Comparison of ENCODE assay signal across 9 cellular contexts in genomic region chr3:14145670-14146380, GRCh38. TPM values are rescaled to one million over a fixed set of nuclear protein-coding genes. Genes with fewer than 3 reads are reported as not detected.
A peak's percentile ranks its signal among the peaks of the same experiment; 100 is the strongest.
DNase-seq lines count a peak whose midpoint lies in the region; ATAC-seq, FAIRE-seq and TF ChIP-seq lines count a peak whose summit lies in the region.
"Had no signal": no experiment of that assay in that cellular context is flagged by ENCODE, and none has a peak within 500 bp of the region (broad histone marks: within the 10 kb centered on the region; RNA-seq: fewer than 3 reads in every experiment).

No MANE protein-coding gene starts in this region.

- peaks cover 54% of the 10 kb centered on the region for H3K4me1 ChIP-seq in CD4-positive, alpha-beta memory T cell (ENCODE audit: insufficient read depth, low read length)
- H3K4me1 ChIP-seq in PC-3 (ENCODE audit: insufficient read depth, low read length) (peaks cover 32% of the 10 kb centered on the region), H1 (replicated peaks in 1 of 4; ENCODE audit: control insufficient read depth in 3 of 4, insufficient read depth in 4 of 4, low read length in 3 of 4) (peaks cover 0 to 14% (median 9%) of the 10 kb centered on the region in 4 experiments; a peak in 6 of 7 replicates), parathyroid adenoma (no peaks in the 10 kb centered on the region)

- H3K4me2 ChIP-seq in PC-3 (ENCODE audit: low read length) (peak overlapping the region; percentile 70), H1 (ENCODE audit: insufficient read depth in 1 of 2, low read depth in 2 of 2, low read length in 2 of 2) (no peak overlapping the region), parathyroid adenoma (ENCODE audit: low read length) (no peak overlapping the region)

- no peak overlapping the region for H3K4me3 ChIP-seq in CD4-positive, alpha-beta memory T cell (ENCODE audit: low read length in 2 of 2)
- H3K4me3 ChIP-seq in PC-3 (ENCODE audit: low read length) (no peak overlapping the region), H1 (ENCODE audit: extremely low read depth in 1 of 4, insufficient read depth in 2 of 4, low read depth in 3 of 4, low read length in 4 of 4) (no peak overlapping the region), parathyroid adenoma (ENCODE audit: low read depth, low read length) (no peak overlapping the region)

- peak overlapping the region; percentile 96 to 100 (median 100) for H3K27ac Mint-ChIP-seq in CD4-positive, alpha-beta memory T cell

- H3K27me3 ChIP-seq in CD4-positive, alpha-beta memory T cell (ENCODE audit: insufficient read depth, low read length) = no peaks in the 10 kb centered on the region
- H3K27me3 ChIP-seq in PC-3 (ENCODE audit: low read length) (no peaks in the 10 kb centered on the region), H1 (replicated peaks in 1 of 4; ENCODE audit: control insufficient read depth in 3 of 4, extremely low read depth in 1 of 4, insufficient read depth in 3 of 4, low read length in 3 of 4) (no peaks in the 10 kb centered on the region), parathyroid adenoma (ENCODE audit: control insufficient read depth, insufficient read depth, low read length) (no peaks in the 10 kb centered on the region)

- TF ChIP-seq CTCF in PC-3 (conservative IDR thresholded peaks at IDR 0.05; ENCODE audit: low read depth, low read length) = no peak
- peak; percentile 1 to 13 (median 13); a peak in 2 of 4 replicates for TF ChIP-seq CTCF in H1 (IDR thresholded peaks at IDR 0.05; ENCODE audit: control extremely low read depth in 1 of 3, insufficient read depth in 1 of 3, low read depth in 1 of 3, low read length in 3 of 3)
- no peak for TF ChIP-seq CTCF in parathyroid adenoma (IDR thresholded peaks at IDR 0.05)

- DNase-seq in CD4-positive, alpha-beta memory T cell = no peak
- DNase-seq in PC-3 = no peak
- no peak for DNase-seq in H1 (ENCODE audit: low read depth in 1 of 2, low spot score in 2 of 2)
- DNase-seq in NCI-H748 (lab: John Stamatoyannopoulos, UW; ENCODE audit: unreplicated experiment) = no peak
- DNase-seq in NCI-H526 treated with DMSO at 0.1 percent for 48 hours (lab: John Stamatoyannopoulos, UW) = no peak
- DNase-seq: NCI-H1930 had no signal

- peak overlapping the region in 3 of 8 donors; percentile 34 to 54 (median 48) for H3K4me3 Mint-ChIP-seq in CD4-positive, alpha-beta memory T cell

- no peak for FAIRE-seq in H1 (lab: Jason Lieb, UNC)

- no TSS peak for BruUV-seq in PC-3 (replicated peaks; lab: Mats Ljungman, UMichigan)

- no peak overlapping the region; the same call in 1 of the 2 replicates for H2AK5ac ChIP-seq in H1 (ENCODE audit: low read depth, low read length)

- TF ChIP-seq POLR2A in H1 (IDR thresholded peaks at IDR 0.05; ENCODE audit: control extremely low read depth in 1 of 2, low read depth in 2 of 2, low read length in 2 of 2) = no peak

- no peak overlapping the region for H3K14ac ChIP-seq in H1 (ENCODE audit: insufficient read length)

- H2AFZ ChIP-seq in PC-3 (ENCODE audit: low read length) = no peak overlapping the region
- no peak overlapping the region for H2AFZ ChIP-seq in H1 (ENCODE audit: low read length)
- H2AFZ ChIP-seq in parathyroid adenoma = no peak overlapping the region

- H3K36me3 Mint-ChIP-seq in CD4-positive, alpha-beta memory T cell = peaks cover 21 to 61% of the 10 kb centered on the region in 2 donors

- no peaks in the 10 kb centered on the region for H3K9me3 Mint-ChIP-seq in CD4-positive, alpha-beta memory T cell

- H3F3A ChIP-seq in PC-3 (ENCODE audit: low read length, unreplicated experiment) = peaks cover 8% of the 10 kb centered on the region

- H2BK5ac ChIP-seq in H1 (ENCODE audit: low read depth, low read length) = no peak overlapping the region; the same call in 1 of the 2 replicates

- no peak overlapping the region; the same call in 1 of the 2 replicates for H4K8ac ChIP-seq in H1 (ENCODE audit: extremely low read depth, insufficient read depth, low read length)

- no peak overlapping the region for H3K18ac ChIP-seq in H1 (ENCODE audit: extremely low read depth, low read length)

- POLR2A ChIA-PET in CD4-positive, alpha-beta memory T cell (lab: Charles Lee; ENCODE audit: partially characterized antibody) = interaction anchor here (0.6 to 18.6 kb wide), 8 partner anchors 13 to 803 kb away, joined by 3 to 342 read pairs (median 4); partner anchors contain the start of genes CHCHD4, LSM3, TMEM43 and XPC
- POLR2A ChIA-PET in PC-3 (lab: Charles Lee; ENCODE audit: unreplicated experiment) (interaction anchor here (0.6 to 2.4 kb wide), 2 partner anchors 21 to 27 kb away, joined by 4 to 13 read pairs; partner anchors contain the start of genes CHCHD4 and TMEM43), H1 (lab: Charles Lee; ENCODE audit: partially characterized antibody) (interaction anchor here (1.1 to 2.9 kb wide), 8 partner anchors 11 to 250 kb away, joined by 3 to 15 read pairs (median 6); partner anchors contain the start of genes CHCHD4 and TMEM43)

- H3K56ac ChIP-seq in H1 (replicated peaks; ENCODE audit: insufficient read length, low read depth, low read length) = no peak overlapping the region

- no peak overlapping the region for H2BK15ac ChIP-seq in H1 (ENCODE audit: low read length)

- H3K79me2 ChIP-seq in PC-3 (ENCODE audit: low read length) = no peaks in the 10 kb centered on the region
- no peaks in the 10 kb centered on the region for H3K79me2 ChIP-seq in H1 (ENCODE audit: control insufficient read depth in 1 of 2, insufficient read depth in 2 of 2, low read length in 2 of 2)
- H3K79me2 ChIP-seq in parathyroid adenoma = no peaks in the 10 kb centered on the region

- no peaks in the 10 kb centered on the region for H3K27me3 Mint-ChIP-seq in CD4-positive, alpha-beta memory T cell

- H3K9me3 ChIP-seq in CD4-positive, alpha-beta memory T cell (ENCODE audit: control insufficient read depth in 1 of 2, low read length in 2 of 2) = no peaks in the 10 kb centered on the region
- H3K9me3 ChIP-seq in PC-3 (ENCODE audit: low read length) (no peaks in the 10 kb centered on the region), H1 (ENCODE audit: insufficient read depth in 2 of 2, low read depth in 1 of 2, low read length in 1 of 2) (no peaks in the 10 kb centered on the region), parathyroid adenoma (ENCODE audit: control insufficient read depth, low read length) (no peaks in the 10 kb centered on the region)

- H3K4me1 Mint-ChIP-seq in CD4-positive, alpha-beta memory T cell = peaks cover 41 to 64% (median 51%) of the 10 kb centered on the region in 4 donors

- intact Hi-C loops in CD4-positive, alpha-beta memory T cell (cut with micrococcal nuclease) = no loop called here
- intact Hi-C loops in PC-3 (cut with micrococcal nuclease) = loop anchor here (2.0 kb wide), 1 partner anchor 33 kb away; the partner anchor contains the start of genes LSM3 and XPC

- H3K4ac ChIP-seq in H1 (replicated peaks; ENCODE audit: insufficient read length, low read depth, low read length) = no peak overlapping the region

- H2BK120ac ChIP-seq in H1 (replicated peaks; ENCODE audit: low read depth, low read length) = no peak overlapping the region

- H3K9me2 ChIP-seq in PC-3 (replicated peaks; ENCODE audit: low read length) = no peaks in the 10 kb centered on the region

- CTCF ChIA-PET in CD4-positive, alpha-beta memory T cell (lab: Charles Lee; ENCODE audit: partially characterized antibody) = interaction anchor here (1.2 to 5.8 kb wide), 6 partner anchors 14 to 249 kb away, joined by 7 to 41 read pairs (median 13); partner anchors contain the start of genes CHCHD4, LSM3, TMEM43 and XPC
- CTCF ChIA-PET in PC-3 (lab: Charles Lee) (interaction anchor here (0.5 to 1.0 kb wide), 4 partner anchors 25 to 325 kb away, joined by 3 to 6 read pairs (median 3); no protein-coding TSS in a partner anchor), H1 (lab: Charles Lee; ENCODE audit: partially characterized antibody) (interaction anchor here (0.6 to 4.3 kb wide), 14 partner anchors 8 to 388 kb away, joined by 3 to 22 read pairs (median 4); partner anchors contain the start of genes CHCHD4 and TMEM43)

- no peak overlapping the region for H4K91ac ChIP-seq in H1 (replicated peaks; ENCODE audit: insufficient read length, low read length)

- TF ChIP-seq EP300 in H1 (IDR thresholded peaks at IDR 0.05; ENCODE audit: borderline replicate concordance in 1 of 2, low read depth in 2 of 2, low read length in 2 of 2) = no peak

- H3K36me3 ChIP-seq in CD4-positive, alpha-beta memory T cell (ENCODE audit: insufficient read depth, low read length) = peaks cover 40% of the 10 kb centered on the region
- peaks cover 2% of the 10 kb centered on the region; the same call in 1 of the 2 replicates for H3K36me3 ChIP-seq in PC-3 (ENCODE audit: low read depth, low read length)
- H3K36me3 ChIP-seq in H1 (ENCODE audit: control insufficient read depth in 2 of 4, insufficient read depth in 4 of 4, low read length in 3 of 4) = peaks cover 0 to 14% (median 7%) of the 10 kb centered on the region in 4 experiments; a peak in 5 of 8 replicates
- H3K36me3 ChIP-seq in parathyroid adenoma (ENCODE audit: control insufficient read depth, insufficient read depth, low read length) = no peaks in the 10 kb centered on the region

- H2BK12ac ChIP-seq in H1 (ENCODE audit: low read depth, low read length) = peak overlapping the region; percentile 18; the same call in 1 of the 2 replicates

- peak overlapping the region; percentile 95 for H3K27ac ChIP-seq in CD4-positive, alpha-beta memory T cell (ENCODE audit: low read depth, low read length)
- H3K27ac ChIP-seq in PC-3 (ENCODE audit: low read length) (peak overlapping the region; percentile 94), H1 (ENCODE audit: low read depth, low read length) (no peak overlapping the region; the same call in 1 of the 2 replicates), parathyroid adenoma (peak overlapping the region; percentile 65)

- 81% methylated on average over 10 of the region's 10 CpGs; no CpG with 5 or more reads in 1 of the 2 experiments for WGBS in H1 (ENCODE audit: extremely low coverage in 1 of 2, insufficient coverage in 1 of 2, insufficient read length in 1 of 2, insufficient replicate concordance in 2 of 2, low coverage in 1 of 2, low lambda C conversion rate in 2 of 2, missing lambda C conversion rate in 1 of 2), 2 experiments

- H3K23ac ChIP-seq in H1 (ENCODE audit: insufficient read length) = no peak overlapping the region

- H3K79me1 ChIP-seq in H1 (ENCODE audit: low read depth, low read length) = no peaks in the 10 kb centered on the region

- H3K23me2 ChIP-seq in H1 (ENCODE audit: low read depth, low read length) = no peaks in the 10 kb centered on the region

- H4K20me1 ChIP-seq in PC-3 (ENCODE audit: low read length) (no peaks in the 10 kb centered on the region), H1 (replicated peaks in 1 of 2; ENCODE audit: control insufficient read depth in 1 of 2, insufficient read depth in 2 of 2, low read length in 2 of 2) (peaks cover 2 to 6% of the 10 kb centered on the region in 2 experiments)

- peak overlapping the region; percentile 12 for H4K5ac ChIP-seq in H1 (ENCODE audit: insufficient read length, low read depth, low read length)

- TF ChIP-seq RAD21 in H1 (IDR thresholded peaks at IDR 0.05 in 1 of 2, conservative IDR thresholded peaks at IDR 0.05 in 1 of 2; ENCODE audit: low read depth in 2 of 2, low read length in 2 of 2) = no peak

- H3K9ac ChIP-seq in PC-3 (ENCODE audit: low read length) = no peak overlapping the region
- H3K9ac ChIP-seq in H1 (replicated peaks in 1 of 4; ENCODE audit: extremely low read depth in 1 of 4, low read depth in 3 of 4, low read length in 3 of 4) = no peak overlapping the region
- H3K9ac ChIP-seq in parathyroid adenoma = no peak overlapping the region

- H2BK20ac ChIP-seq in H1 (ENCODE audit: low read length) = no peak overlapping the region

- ATAC-seq in PC-3 (no peak), HG02571 (IDR thresholded peaks at IDR 0.05; ENCODE audit: unreplicated experiment) (no peak), GM21390 (IDR thresholded peaks at IDR 0.05; ENCODE audit: unreplicated experiment) (no peak)

RNA-seq across cellular contexts. Expression of gene TMEM43, which starts 21.0 kb away (rescaled TPM):
- 10 to 100 TPM; 69.3 to 69.7 TPM for total RNA-seq in CD4-positive, alpha-beta memory T cell
- polyA plus RNA-seq in CD4-positive, alpha-beta memory T cell = 100 to 1,000 TPM in 1 of 2 donors, 10 to 100 TPM in 1; 83.8 to 143 TPM
- total RNA-seq in PC-3 (2014; rRNA removed) = 78.6 and 83.1 TPM in 2 replicates
- 27.0 and 27.4 TPM in 2 replicates for total RNA-seq in H1 (2021; fragmentation: NEBNext Ultra II Directional; extraction: Animal tissue kit (Norgen Biotek cat#: 25700))
- polyA plus RNA-seq in H1 (2011; rRNA removed) = 33.7 and 38.2 TPM in 2 replicates
- 33.9 TPM for polyA plus RNA-seq in H1 (2011; cell fraction: cytosol; rRNA removed)
- polyA plus RNA-seq in H1 (2011; cell fraction: nucleus; rRNA removed) = 39.5 TPM
- polyA plus RNA-seq in H1 (2012, experiment 1 of 2) = 21.2 to 24.6 TPM (median 23.9 TPM) in 4 replicates
- polyA plus RNA-seq in H1 (2012, experiment 2 of 2) = 22.3 TPM
- 34.5 TPM for polyA plus RNA-seq in H1 (2013, experiment 1 of 2)
- 37.3 TPM for polyA plus RNA-seq in H1 (2013, experiment 2 of 2)
- 35.2 and 35.8 TPM in 2 replicates for polyA minus RNA-seq in H1 (2011; rRNA and poly(A)+ RNA removed)
- polyA minus RNA-seq in H1 (2011; cell fraction: cytosol; rRNA and poly(A)+ RNA removed) = 14.5 TPM
- 13.5 TPM for polyA minus RNA-seq in H1 (2011; cell fraction: nucleus; rRNA and poly(A)+ RNA removed)

RNA-seq across cellular contexts. Expression of gene CHCHD4, which starts 21.2 kb away (rescaled TPM):
- 1 to 10 TPM; 7.5 to 9.3 TPM for total RNA-seq in CD4-positive, alpha-beta memory T cell
- polyA plus RNA-seq in CD4-positive, alpha-beta memory T cell = 10 to 100 TPM; 17.4 to 17.5 TPM
- 39.5 and 43.3 TPM in 2 replicates for total RNA-seq in PC-3 (2014; rRNA removed)
- 20.6 and 22.3 TPM in 2 replicates for total RNA-seq in H1 (2021; fragmentation: NEBNext Ultra II Directional; extraction: Animal tissue kit (Norgen Biotek cat#: 25700))
- 10.8 and 15.0 TPM in 2 replicates for polyA plus RNA-seq in H1 (2011; rRNA removed)
- polyA plus RNA-seq in H1 (2011; cell fraction: cytosol; rRNA removed) = 17.2 TPM
- 4.9 TPM for polyA plus RNA-seq in H1 (2011; cell fraction: nucleus; rRNA removed)
- polyA plus RNA-seq in H1 (2012, experiment 1 of 2) = 17.2 to 24.5 TPM (median 20.8 TPM) in 4 replicates
- polyA plus RNA-seq in H1 (2012, experiment 2 of 2) = 13.2 TPM
- polyA plus RNA-seq in H1 (2013, experiment 1 of 2) = 17.2 TPM
- polyA plus RNA-seq in H1 (2013, experiment 2 of 2) = 16.3 TPM
- 9.8 and 11.9 TPM in 2 replicates for polyA minus RNA-seq in H1 (2011; rRNA and poly(A)+ RNA removed)
- polyA minus RNA-seq in H1 (2011; cell fraction: cytosol; rRNA and poly(A)+ RNA removed) = 8.6 TPM
- 4.8 TPM for polyA minus RNA-seq in H1 (2011; cell fraction: nucleus; rRNA and poly(A)+ RNA removed)

RNA-seq across cellular contexts. Expression of gene XPC, which starts 32.6 kb away (rescaled TPM):
- 100 to 1,000 TPM; 104 to 108 TPM for total RNA-seq in CD4-positive, alpha-beta memory T cell
- 10 to 100 TPM; 32.9 to 57.5 TPM for polyA plus RNA-seq in CD4-positive, alpha-beta memory T cell
- total RNA-seq in PC-3 (2014; rRNA removed) = 24.3 and 26.1 TPM in 2 replicates
- 27.3 and 27.7 TPM in 2 replicates for total RNA-seq in H1 (2021; fragmentation: NEBNext Ultra II Directional; extraction: Animal tissue kit (Norgen Biotek cat#: 25700))
- polyA plus RNA-seq in H1 (2011; rRNA removed) = 8.8 and 13.0 TPM in 2 replicates
- 14.6 TPM for polyA plus RNA-seq in H1 (2011; cell fraction: cytosol; rRNA removed)
- polyA plus RNA-seq in H1 (2011; cell fraction: nucleus; rRNA removed) = 25.3 TPM
- 25.3 to 31.0 TPM (median 28.3 TPM) in 4 replicates for polyA plus RNA-seq in H1 (2012, experiment 1 of 2)
- polyA plus RNA-seq in H1 (2012, experiment 2 of 2) = 5.1 TPM
- polyA plus RNA-seq in H1 (2013, experiment 1 of 2) = 20.2 TPM
- 20.5 TPM for polyA plus RNA-seq in H1 (2013, experiment 2 of 2)
- polyA minus RNA-seq in H1 (2011; rRNA and poly(A)+ RNA removed) = 19.7 and 22.0 TPM in 2 replicates
- polyA minus RNA-seq in H1 (2011; cell fraction: cytosol; rRNA and poly(A)+ RNA removed) = 15.0 TPM
- polyA minus RNA-seq in H1 (2011; cell fraction: nucleus; rRNA and poly(A)+ RNA removed) = 30.3 TPM

RNA-seq across cellular contexts. Expression of gene LSM3, which starts 32.8 kb away (rescaled TPM):
- total RNA-seq in CD4-positive, alpha-beta memory T cell = 1 to 10 TPM; 7.2 to 8.2 TPM
- polyA plus RNA-seq in CD4-positive, alpha-beta memory T cell = 10 to 100 TPM; 22.1 to 30.7 TPM
- total RNA-seq in PC-3 (2014; rRNA removed) = 22.0 and 27.2 TPM in 2 replicates
- total RNA-seq in H1 (2021; fragmentation: NEBNext Ultra II Directional; extraction: Animal tissue kit (Norgen Biotek cat#: 25700)) = 24.8 and 25.4 TPM in 2 replicates
- 3.4 and 7.1 TPM in 2 replicates for polyA plus RNA-seq in H1 (2011; rRNA removed)
- 15.4 TPM for polyA plus RNA-seq in H1 (2011; cell fraction: cytosol; rRNA removed)
- 1.3 TPM for polyA plus RNA-seq in H1 (2011; cell fraction: nucleus; rRNA removed)
- polyA plus RNA-seq in H1 (2012, experiment 1 of 2) = 16.4 to 38.9 TPM (median 17.3 TPM) in 4 replicates
- 21.4 TPM for polyA plus RNA-seq in H1 (2012, experiment 2 of 2)
- polyA plus RNA-seq in H1 (2013, experiment 1 of 2) = 35.7 TPM
- 36.0 TPM for polyA plus RNA-seq in H1 (2013, experiment 2 of 2)
- 1.9 and 2.8 TPM in 2 replicates for polyA minus RNA-seq in H1 (2011; rRNA and poly(A)+ RNA removed)
- 2.4 TPM for polyA minus RNA-seq in H1 (2011; cell fraction: cytosol; rRNA and poly(A)+ RNA removed)
- 7.5 TPM for polyA minus RNA-seq in H1 (2011; cell fraction: nucleus; rRNA and poly(A)+ RNA removed)

Comparison
In these comparisons a context has a peak if more than half of its experiments do, and no peak if none do; other contexts are left out.
1. CTCF ChIP-seq: peak in H1 (3 of 3); none in PC-3 (single experiment) and parathyroid adenoma (single experiment).